8 cellular contexts compared by ENCODE assay signal in genomic region chr1:228457396-228458176, GRCh38. TPM values are rescaled to one million over a fixed set of nuclear protein-coding genes. Genes with fewer than 3 reads are reported as not detected.
A peak's percentile ranks its signal among the peaks of the same experiment; 100 is the strongest.
DNase-seq lines count a peak whose midpoint lies in the region; ATAC-seq and TF ChIP-seq lines count a peak whose summit lies in the region.

No MANE protein-coding gene starts in this region.

- ATAC-seq in GM21447 (IDR thresholded peaks at IDR 0.05; ENCODE audit: unreplicated experiment) = peak; percentile 88
- ATAC-seq in naive thymus-derived CD8-positive, alpha-beta T cell = peak; percentile 82 to 84
- peak; percentile 86 to 89 for ATAC-seq in stimulated activated naive B cell treated with anti-CD40 and anti-IgM and Interleukin-4, amounts not matched to agents 10 μg/mL and 1 μg/mL and 100 μg/mL, for 72 hours (replicated peaks)

- 0 out of 2 replicates have a peak, but pooled peaks have one; percentile 21 for TF ChIP-seq CTCF in PC-9 (conservative IDR thresholded peaks at IDR 0.05)
- TF ChIP-seq CTCF in fibroblast of lung (conservative IDR thresholded peaks at IDR 0.05 in 1 of 2, IDR thresholded peaks at IDR 0.05 in 1 of 2; ENCODE audit: low read depth in 1 of 2, low read length in 2 of 2) = peak; percentile 23 to 35

- POLR2A ChIA-PET in PC-9 (lab: Charles Lee; ENCODE audit: unreplicated experiment) = interaction anchor here (0.6 to 0.9 kb wide), 6 partner anchors 29 to 750 kb away, joined by 3 to 10 read pairs (median 6); no protein-coding TSS in a partner anchor
- POLR2A ChIA-PET in naive thymus-derived CD8-positive, alpha-beta T cell (lab: Charles Lee) = interaction anchor here (0.7 to 3.8 kb wide), 9 partner anchors 12 to 375 kb away, joined by 3 to 37 read pairs (median 4); partner anchors contain the start of genes ARF1, RNF187 and TRIM11

- BruUV-seq in PC-9 (replicated peaks; lab: Mats Ljungman, UMichigan) = TSS peak; percentile 89

- H4K20me1 ChIP-seq in PC-9 (ENCODE audit: insufficient read depth) (no peaks in the 10 kb centered on the region), fibroblast of lung (ENCODE audit: control insufficient read depth, extremely low read depth, insufficient read depth, low read length) (no peaks in the 10 kb centered on the region)

- H3K27me3 ChIP-seq in HUES48 (ENCODE audit: control insufficient read depth, insufficient read depth, low read length) = peaks cover 16% of the 10 kb centered on the region
- H3K27me3 ChIP-seq in PC-9 (ENCODE audit: insufficient read depth, low read depth) = no peaks in the 10 kb centered on the region
- H3K27me3 ChIP-seq in fibroblast of lung (ENCODE audit: control insufficient read depth, insufficient read depth, low read length) = no peaks in the 10 kb centered on the region

- peak overlapping the region; percentile 99 for H3K4me3 Mint-ChIP-seq in activated T-helper 1 cell treated with anti-CD3 and anti-CD28 coated beads, Interleukin-12 subunit alpha, Interleukin-12 subunit beta, Interleukin-2, Interleukin-4 antibody, amounts not matched to agents 30 ng/mL and 10 ng/mL and 1 ng/mL, durations not matched to agents 14 hours and 24 hours and 36 hours
- peak overlapping the region; percentile 83 to 99 (median 94) for H3K4me3 Mint-ChIP-seq in naive thymus-derived CD8-positive, alpha-beta T cell
- H3K4me3 Mint-ChIP-seq in stimulated activated naive B cell treated with anti-CD40 and anti-IgM and Interleukin-4, amounts not matched to agents 10 μg/mL and 1 μg/mL and 100 μg/mL, for 72 hours = peak overlapping the region; percentile 87 to 91

- peaks cover 2% of the 10 kb centered on the region for H3K27me3 Mint-ChIP-seq in activated T-helper 1 cell treated with anti-CD3 and anti-CD28 coated beads, Interleukin-12 subunit alpha, Interleukin-12 subunit beta, Interleukin-2, Interleukin-4 antibody, amounts not matched to agents 30 ng/mL and 10 ng/mL and 1 ng/mL, durations not matched to agents 14 hours and 24 hours and 36 hours (ENCODE audit: insufficient read depth)
- peaks cover 0 to 30% (median 8%) of the 10 kb centered on the region in 5 donors for H3K27me3 Mint-ChIP-seq in naive thymus-derived CD8-positive, alpha-beta T cell
- peaks cover 54 to 66% of the 10 kb centered on the region in 2 donors for H3K27me3 Mint-ChIP-seq in stimulated activated naive B cell treated with anti-CD40 and anti-IgM and Interleukin-4, amounts not matched to agents 10 μg/mL and 1 μg/mL and 100 μg/mL, for 72 hours

- intact Hi-C loops in PC-9 (cut with micrococcal nuclease; ENCODE audit: unreplicated experiment) = loop anchor here (1.0 to 2.0 kb wide), 2 partner anchors 50 to 79 kb away; no protein-coding TSS in a partner anchor
- intact Hi-C loops in activated T-helper 1 cell treated with anti-CD3 and anti-CD28 coated beads, Interleukin-12 subunit alpha, Interleukin-12 subunit beta, Interleukin-2, Interleukin-4 antibody, amounts not matched to agents 30 ng/mL and 10 ng/mL and 1 ng/mL, durations not matched to agents 14 hours and 24 hours and 36 hours (cut with micrococcal nuclease) = loop anchor here (1.0 to 2.0 kb wide), 15 partner anchors 8 to 1101 kb away; partner anchors contain the start of genes ABCB10, ARF1, IBA57 and MRPL55

- peak overlapping the region; percentile 100 for H3K27ac Mint-ChIP-seq in activated T-helper 1 cell treated with anti-CD3 and anti-CD28 coated beads, Interleukin-12 subunit alpha, Interleukin-12 subunit beta, Interleukin-2, Interleukin-4 antibody, amounts not matched to agents 30 ng/mL and 10 ng/mL and 1 ng/mL, durations not matched to agents 14 hours and 24 hours and 36 hours
- H3K27ac Mint-ChIP-seq in naive thymus-derived CD8-positive, alpha-beta T cell = peak overlapping the region; percentile 89 to 100 (median 98)
- peak overlapping the region; percentile 94 for H3K27ac Mint-ChIP-seq in stimulated activated naive B cell treated with anti-CD40 and anti-IgM and Interleukin-4, amounts not matched to agents 10 μg/mL and 1 μg/mL and 100 μg/mL, for 72 hours

- H3K4me3 ChIP-seq in HUES48 (ENCODE audit: low read depth, low read length) (peak overlapping the region; percentile 82), PC-9 (peak overlapping the region; percentile 55), fibroblast of lung (replicated peaks in 1 of 4; ENCODE audit: control extremely low read depth in 1 of 4, insufficient read depth in 1 of 4, low read depth in 3 of 4, low read length in 4 of 4) (peak overlapping the region; percentile 64 to 84 (median 76))

- peak overlapping the region; percentile 71 for H3K4me2 ChIP-seq in PC-9
- peak overlapping the region; percentile 99 for H3K4me2 ChIP-seq in fibroblast of lung (ENCODE audit: extremely low read depth, insufficient read depth, low read length)

- H3K36me3 Mint-ChIP-seq in activated T-helper 1 cell treated with anti-CD3 and anti-CD28 coated beads, Interleukin-12 subunit alpha, Interleukin-12 subunit beta, Interleukin-2, Interleukin-4 antibody, amounts not matched to agents 30 ng/mL and 10 ng/mL and 1 ng/mL, durations not matched to agents 14 hours and 24 hours and 36 hours (ENCODE audit: low read depth) = peaks cover 14% of the 10 kb centered on the region
- peaks cover 0 to 9% (median 0%) of the 10 kb centered on the region in 3 donors for H3K36me3 Mint-ChIP-seq in naive thymus-derived CD8-positive, alpha-beta T cell
- peaks cover 0 to 4% of the 10 kb centered on the region in 2 donors for H3K36me3 Mint-ChIP-seq in stimulated activated naive B cell treated with anti-CD40 and anti-IgM and Interleukin-4, amounts not matched to agents 10 μg/mL and 1 μg/mL and 100 μg/mL, for 72 hours

- CTCF ChIA-PET in PC-9 (lab: Charles Lee) = interaction anchor here (1.9 kb wide), 1 partner anchor 64 kb away, joined by 5 read pairs; no protein-coding TSS in a partner anchor

- peak; percentile 99 for DNase-seq in DMS 273 (lab: John Stamatoyannopoulos, UW; ENCODE audit: unreplicated experiment)
- peak; percentile 68 to 78 for DNase-seq in PC-9
- DNase-seq in activated T-helper 1 cell treated with anti-CD3 and anti-CD28 coated beads, Interleukin-12 subunit alpha, Interleukin-12 subunit beta, Interleukin-2, Interleukin-4 antibody, amounts not matched to agents 30 ng/mL and 10 ng/mL and 1 ng/mL, durations not matched to agents 14 hours and 24 hours and 36 hours (ENCODE audit: low spot score) = peak; percentile 89
- peak; percentile 98 to 99 for DNase-seq in fibroblast of lung (ENCODE audit: low read depth in 2 of 2)
- peak; percentile 61 to 94 (median 86) for DNase-seq in naive thymus-derived CD8-positive, alpha-beta T cell
- DNase-seq in stimulated activated naive B cell treated with anti-CD40 and anti-IgM and Interleukin-4, amounts not matched to agents 10 μg/mL and 1 μg/mL and 100 μg/mL, for 72 hours = peak; percentile 70

- peaks cover 4% of the 10 kb centered on the region; the same call in 1 of the 2 replicates for H3K4me1 ChIP-seq in HUES48 (ENCODE audit: control insufficient read depth, insufficient read depth, low read length)
- H3K4me1 ChIP-seq in PC-9 (replicated peaks; ENCODE audit: insufficient read depth) = peaks cover 20% of the 10 kb centered on the region
- H3K4me1 ChIP-seq in fibroblast of lung (ENCODE audit: control insufficient read depth, extremely low read depth, insufficient read depth, low read length) = peaks cover 4% of the 10 kb centered on the region

- H3K4me1 Mint-ChIP-seq in activated T-helper 1 cell treated with anti-CD3 and anti-CD28 coated beads, Interleukin-12 subunit alpha, Interleukin-12 subunit beta, Interleukin-2, Interleukin-4 antibody, amounts not matched to agents 30 ng/mL and 10 ng/mL and 1 ng/mL, durations not matched to agents 14 hours and 24 hours and 36 hours (ENCODE audit: low read depth) = peaks cover 59% of the 10 kb centered on the region
- peaks cover 13 to 51% (median 34%) of the 10 kb centered on the region in 4 donors for H3K4me1 Mint-ChIP-seq in naive thymus-derived CD8-positive, alpha-beta T cell
- H3K4me1 Mint-ChIP-seq in stimulated activated naive B cell treated with anti-CD40 and anti-IgM and Interleukin-4, amounts not matched to agents 10 μg/mL and 1 μg/mL and 100 μg/mL, for 72 hours = peaks cover 18% of the 10 kb centered on the region in 2 donors

- H2AFZ ChIP-seq in PC-9 (peak overlapping the region; percentile 66; the same call in 1 of the 2 replicates), fibroblast of lung (ENCODE audit: low read length) (peak overlapping the region; percentile 88)

- H3K79me2 ChIP-seq in PC-9 (ENCODE audit: low read depth) (peaks cover 16% of the 10 kb centered on the region), fibroblast of lung (ENCODE audit: control insufficient read depth, insufficient read depth, low read length) (peaks cover 5% of the 10 kb centered on the region)

- peaks cover 27% of the 10 kb centered on the region for H3F3A ChIP-seq in PC-9 (ENCODE audit: insufficient read depth, low read depth)

- H3K9me3 Mint-ChIP-seq in activated T-helper 1 cell treated with anti-CD3 and anti-CD28 coated beads, Interleukin-12 subunit alpha, Interleukin-12 subunit beta, Interleukin-2, Interleukin-4 antibody, amounts not matched to agents 30 ng/mL and 10 ng/mL and 1 ng/mL, durations not matched to agents 14 hours and 24 hours and 36 hours = no peaks in the 10 kb centered on the region
- peaks cover 0 to 1% (median 0%) of the 10 kb centered on the region in 9 donors for H3K9me3 Mint-ChIP-seq in naive thymus-derived CD8-positive, alpha-beta T cell
- no peaks in the 10 kb centered on the region for H3K9me3 Mint-ChIP-seq in stimulated activated naive B cell treated with anti-CD40 and anti-IgM and Interleukin-4, amounts not matched to agents 10 μg/mL and 1 μg/mL and 100 μg/mL, for 72 hours

- H3K9me2 ChIP-seq in PC-9 (ENCODE audit: insufficient read depth) = no peaks in the 10 kb centered on the region

- peak overlapping the region; percentile 92 for H3K9ac ChIP-seq in HUES48 (ENCODE audit: low read depth, low read length)
- H3K9ac ChIP-seq in fibroblast of lung (ENCODE audit: insufficient read depth, low read length) = peak overlapping the region; percentile 78

- H3K27ac ChIP-seq in HUES48 (ENCODE audit: low read depth, low read length) (peak overlapping the region; percentile 94), PC-9 (peak overlapping the region; percentile 49), fibroblast of lung (ENCODE audit: insufficient read depth, low read length) (peak overlapping the region; percentile 76)

- H3K9me3 ChIP-seq in HUES48 (ENCODE audit: control insufficient read depth, insufficient read depth, low read length) (no peaks in the 10 kb centered on the region), PC-9 (ENCODE audit: insufficient read depth, low read depth) (no peaks in the 10 kb centered on the region), fibroblast of lung (ENCODE audit: control insufficient read depth, insufficient read depth, low read depth, low read length) (no peaks in the 10 kb centered on the region)

- H3K36me3 ChIP-seq in HUES48 (ENCODE audit: control insufficient read depth, insufficient read depth, low read length) (peaks cover 4% of the 10 kb centered on the region; the same call in 1 of the 2 replicates), PC-9 (ENCODE audit: low read depth) (no peaks in the 10 kb centered on the region), fibroblast of lung (ENCODE audit: control insufficient read depth, insufficient read depth, low read length) (no peaks in the 10 kb centered on the region)

RNA-seq across cellular contexts. Expression of gene RNF187, which starts 29.6 kb away (rescaled TPM):
- total RNA-seq in PC-9 (2021) = 182 and 227 TPM in 2 replicates
- total RNA-seq in activated T-helper 1 cell treated with anti-CD3 and anti-CD28 coated beads, Interleukin-12 subunit alpha, Interleukin-12 subunit beta, Interleukin-2, Interleukin-4 antibody, amounts not matched to agents 30 ng/mL and 10 ng/mL and 1 ng/mL, durations not matched to agents 14 hours and 24 hours and 36 hours = 137 TPM in 2 replicates
- total RNA-seq in fibroblast of lung = 89.5 and 123 TPM in 2 replicates
- 46.1 and 62.4 TPM in 2 replicates for polyA plus RNA-seq in fibroblast of lung
- polyA plus RNA-seq in fibroblast of lung (2012) = 103 and 131 TPM in 2 replicates
- polyA minus RNA-seq in fibroblast of lung (ENCODE audit: low replicate concordance) = 113 and 132 TPM in 2 replicates
- total RNA-seq in naive thymus-derived CD8-positive, alpha-beta T cell = 10 to 100 TPM; 84.8 to 87.6 TPM
- polyA plus RNA-seq in naive thymus-derived CD8-positive, alpha-beta T cell = 10 to 100 TPM; 28.4 to 62.6 (median 47.5) TPM

RNA-seq across cellular contexts. Expression of gene TRIM17, which starts 40.9 kb away (rescaled TPM):
- 47.4 and 55.5 TPM in 2 replicates for total RNA-seq in PC-9 (2021)
- 1.4 and 1.7 TPM in 2 replicates for total RNA-seq in activated T-helper 1 cell treated with anti-CD3 and anti-CD28 coated beads, Interleukin-12 subunit alpha, Interleukin-12 subunit beta, Interleukin-2, Interleukin-4 antibody, amounts not matched to agents 30 ng/mL and 10 ng/mL and 1 ng/mL, durations not matched to agents 14 hours and 24 hours and 36 hours
- 0.17 and 0.26 TPM in 2 replicates for total RNA-seq in fibroblast of lung
- 0.07 and 0.12 TPM in 2 replicates for polyA plus RNA-seq in fibroblast of lung
- polyA plus RNA-seq in fibroblast of lung (2012) = 0.22 TPM in 2 replicates
- not detected in 2 replicates for polyA minus RNA-seq in fibroblast of lung (ENCODE audit: low replicate concordance)
- total RNA-seq in naive thymus-derived CD8-positive, alpha-beta T cell = 1 to 10 TPM; 1.7 to 3.1 TPM
- polyA plus RNA-seq in naive thymus-derived CD8-positive, alpha-beta T cell = under 1 TPM; 0.39 to 0.62 (median 0.58) TPM

RNA-seq across cellular contexts. Expression of gene TRIM11, which starts 51.0 kb away (rescaled TPM):
- total RNA-seq in PC-9 (2021) = 76.5 and 78.2 TPM in 2 replicates
- 60.7 and 63.2 TPM in 2 replicates for total RNA-seq in activated T-helper 1 cell treated with anti-CD3 and anti-CD28 coated beads, Interleukin-12 subunit alpha, Interleukin-12 subunit beta, Interleukin-2, Interleukin-4 antibody, amounts not matched to agents 30 ng/mL and 10 ng/mL and 1 ng/mL, durations not matched to agents 14 hours and 24 hours and 36 hours
- total RNA-seq in fibroblast of lung = 18.5 and 19.0 TPM in 2 replicates
- polyA plus RNA-seq in fibroblast of lung = 6.3 and 7.3 TPM in 2 replicates
- polyA plus RNA-seq in fibroblast of lung (2012) = 9.5 and 12.6 TPM in 2 replicates
- polyA minus RNA-seq in fibroblast of lung (ENCODE audit: low replicate concordance) = 10.4 and 15.6 TPM in 2 replicates
- total RNA-seq in naive thymus-derived CD8-positive, alpha-beta T cell = 10 to 100 TPM; 50.0 to 54.8 TPM
- 10 to 100 TPM in 2 of 3 donors, 1 to 10 TPM in 1; 9.2 to 17.9 (median 13.6) TPM for polyA plus RNA-seq in naive thymus-derived CD8-positive, alpha-beta T cell

Comparison
In these comparisons a context has a peak if more than half of its experiments do, and no peak if none do; other contexts are left out.
1. Peak in every context shown above with its lines: DNase-seq, ATAC-seq, H3K4me3 ChIP-seq and H3K27ac ChIP-seq.
2. RNA of gene TRIM17, which starts 40.9 kb away (total RNA-seq): 47.4 to 55.5 TPM in PC-9; 1.7 to 3.1 TPM in naive thymus-derived CD8-positive, alpha-beta T cell, 1.4 to 1.7 TPM in activated T-helper 1 cell treated with anti-CD3 and anti-CD28 coated beads, Interleukin-12 subunit alpha, Interleukin-12 subunit beta, Interleukin-2, Interleukin-4 antibody, amounts not matched to agents 30 ng/mL and 10 ng/mL and 1 ng/mL, durations not matched to agents 14 hours and 24 hours and 36 hours and 0.17 to 0.26 TPM in fibroblast of lung; every median in the first group is over 10 times any median in the second.